In the genomic region with DNA sequence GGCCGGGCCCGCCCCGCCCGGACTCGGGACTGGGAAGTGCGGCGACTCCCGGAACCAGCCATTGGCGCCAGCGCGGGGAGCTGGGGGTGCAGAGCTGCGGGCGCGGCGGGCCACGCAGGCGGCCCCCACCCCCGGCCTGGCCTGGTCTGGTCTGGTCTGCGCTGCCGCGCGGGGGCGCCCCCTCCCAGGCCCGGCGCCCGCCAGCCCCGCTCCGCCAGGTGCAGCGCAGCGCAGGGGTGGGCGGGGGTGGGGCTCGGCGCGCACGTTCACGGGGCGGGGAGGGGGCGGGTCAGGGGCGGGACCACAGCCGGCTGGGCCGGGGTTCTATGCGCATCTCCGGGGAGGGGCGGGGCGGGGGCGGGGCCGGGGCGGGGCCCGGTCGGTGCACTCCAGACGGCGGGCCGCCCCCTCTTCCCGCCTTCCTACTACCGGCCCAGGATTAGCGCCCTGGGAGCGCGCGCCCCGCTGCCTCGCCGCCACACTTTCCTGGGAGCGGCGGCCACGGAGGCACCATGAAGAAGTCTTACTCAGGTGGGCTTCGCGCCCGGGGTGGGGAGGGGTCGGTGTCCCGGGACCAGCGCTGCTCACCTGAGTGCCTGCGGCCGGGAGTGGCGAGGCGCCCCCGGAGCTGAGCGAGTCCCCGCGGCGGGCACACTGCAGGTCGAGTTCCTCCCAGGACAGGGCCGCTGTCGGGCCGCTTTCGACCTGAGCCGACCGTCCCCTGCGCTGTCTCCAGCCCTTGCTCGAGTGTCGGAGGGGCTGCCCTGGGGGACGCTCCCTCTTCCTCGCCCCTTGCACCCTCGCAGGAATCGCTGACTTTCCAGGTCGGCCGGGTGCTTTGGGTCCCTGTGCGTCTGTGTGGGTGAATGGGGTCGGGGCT, we compare ENCODE assay signal across 8 cellular contexts.
DNase-seq lines count a peak whose midpoint lies in the region; ATAC-seq and TF ChIP-seq lines count a peak whose summit lies in the region.

No MANE protein-coding gene starts in this region.

- peak overlapping the region; percentile 79 for H3K4me3 Mint-ChIP-seq in nephron progenitor cell

- no peaks in the 10 kb centered on the region for H3K9me3 ChIP-seq in esophagus (ENCODE audit: control insufficient read depth in 2 of 2, insufficient read depth in 1 of 2, low read depth in 1 of 2, low read length in 1 of 2)
- H3K9me3 ChIP-seq in thoracic aorta: no peaks in the 10 kb centered on the region

- H3K27ac ChIP-seq in esophagus (ENCODE audit: low read depth in 2 of 2, low read length in 1 of 2) (peak overlapping the region; percentile 75 to 85), thoracic aorta (no peak overlapping the region)

- no peak overlapping the region for H3K27ac Mint-ChIP-seq in nephron progenitor cell

- H3K36me3 Mint-ChIP-seq in nephron progenitor cell (ENCODE audit: low read depth): no peaks in the 10 kb centered on the region

- H3K27me3 Mint-ChIP-seq in nephron progenitor cell (ENCODE audit: low read depth, poor library complexity): peaks cover 65% of the 10 kb centered on the region

- WGBS in esophagus, 2 donors: 2% methylated on average over 66 to 97 of the region's 98 CpGs

- H3K4me3 ChIP-seq in esophagus (ENCODE audit: low read depth in 1 of 2, low read length in 2 of 2): peak overlapping the region; percentile 56 to 71
- peak overlapping the region; percentile 71 for H3K4me3 ChIP-seq in thoracic aorta

- no peak for TF ChIP-seq CTCF in nephron progenitor cell (IDR thresholded peaks at IDR 0.05)
- no peak for TF ChIP-seq CTCF in thoracic aorta (IDR thresholded peaks at IDR 0.05)

- H3K27me3 ChIP-seq in esophagus (ENCODE audit: control insufficient read depth in 1 of 2, insufficient read depth in 2 of 2, low read length in 2 of 2) (no peaks in the 10 kb centered on the region), thoracic aorta (replicated peaks; ENCODE audit: insufficient read depth) (peaks cover 4% of the 10 kb centered on the region)

- H3K36me3 ChIP-seq in esophagus (ENCODE audit: control insufficient read depth in 2 of 2, insufficient read depth in 2 of 2, low read length in 1 of 2): no peaks in the 10 kb centered on the region
- H3K36me3 ChIP-seq in thoracic aorta: no peaks in the 10 kb centered on the region

- peak; percentile 67 for ATAC-seq in HG03066 (IDR thresholded peaks at IDR 0.05; ENCODE audit: low read depth, unreplicated experiment)
- no peak for ATAC-seq in thoracic aorta (ENCODE audit: insufficient number of reproducible peaks, low FRiP score, low read depth)

- peaks cover 35% of the 10 kb centered on the region for H3K4me1 Mint-ChIP-seq in nephron progenitor cell

- DNase-seq in SKM-1 treated with dmso at 0.1 percent for 144 hours (lab: John Stamatoyannopoulos, UW; ENCODE audit: unreplicated experiment) (peak; percentile 16), SKM-1 (lab: John Stamatoyannopoulos, UW; ENCODE audit: unreplicated experiment) (no peak), NCI-H526 (lab: John Stamatoyannopoulos, UW) (peak; percentile 21 to 84), activated T-cell treated with anti-CD3 and anti-CD28 coated beads for 24 hours (ENCODE audit: low read depth) (peak; percentile 30), nephron progenitor cell (peak; percentile 74), thoracic aorta (ENCODE audit: low spot score) (no peak)

- H3K9me3 Mint-ChIP-seq in nephron progenitor cell: no peaks in the 10 kb centered on the region

- peaks cover 3 to 17% of the 10 kb centered on the region in 2 donors for H3K4me1 ChIP-seq in esophagus (ENCODE audit: control insufficient read depth in 2 of 2, insufficient read depth in 2 of 2, low read length in 1 of 2)
- H3K4me1 ChIP-seq in thoracic aorta (ENCODE audit: control insufficient read depth in 1 of 2, low read depth in 2 of 2): peaks cover 5 to 15% of the 10 kb centered on the region in 2 donors

Comparison
In these comparisons a context has a peak if more than half of its experiments do, and no peak if none do; other contexts are left out.
1. DNase-seq: peak in SKM-1 treated with dmso at 0.1 percent for 144 hours (single experiment), NCI-H526 (2 of 2), activated T-cell treated with anti-CD3 and anti-CD28 coated beads for 24 hours (single experiment) and nephron progenitor cell (single experiment); none in SKM-1 (single experiment) and thoracic aorta (single experiment).
2. H3K27ac ChIP-seq: peak in esophagus (2 of 2); none in thoracic aorta (0 of 2).